19 cellular contexts compared by ENCODE assay signal in the genomic region with DNA sequence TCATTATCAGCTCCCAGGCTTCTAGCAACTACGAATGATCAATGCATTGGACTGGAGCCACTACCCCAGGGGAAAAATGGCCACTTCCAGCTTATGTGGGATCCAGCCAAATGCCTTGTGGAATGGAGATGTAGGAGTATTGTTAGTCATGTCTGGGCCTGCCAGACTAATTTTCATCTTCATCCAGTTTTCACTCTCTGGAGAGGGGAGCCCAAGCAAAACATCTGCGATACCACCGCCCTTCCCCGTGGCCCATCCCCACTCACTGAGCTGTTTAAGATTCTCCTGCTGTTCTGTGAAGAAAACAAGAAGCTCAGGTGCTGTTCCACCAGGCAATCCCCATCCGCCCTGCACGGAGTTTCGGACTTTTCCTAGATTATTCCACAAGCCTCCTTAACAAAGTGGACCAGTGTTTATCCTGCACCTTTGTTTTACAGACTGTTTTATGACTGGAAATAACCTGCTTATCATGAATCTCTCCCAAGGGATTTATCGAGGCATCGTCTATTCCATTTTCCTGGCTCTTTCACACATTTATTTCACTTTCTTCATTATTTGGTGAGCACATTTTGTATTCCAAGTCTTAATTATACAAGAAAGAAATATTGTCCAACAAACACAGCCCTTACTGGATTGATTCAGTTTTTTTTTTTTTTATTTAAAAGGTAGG. TPM values are rescaled to one million over a fixed set of nuclear protein-coding genes. Genes with fewer than 3 reads are reported as not detected.
DNase-seq lines count a peak whose midpoint lies in the region; ATAC-seq and FAIRE-seq lines count a peak whose summit lies in the region.
"Had no signal": no experiment of that assay in that cellular context is flagged by ENCODE, and none has a peak within 500 bp of the region (broad histone marks: within the 10 kb centered on the region; RNA-seq: fewer than 3 reads in every experiment).

No MANE protein-coding gene starts in this region.

- H3K27ac ChIP-seq in CD4-positive, CD25-positive, alpha-beta regulatory T cell (ENCODE audit: insufficient read depth, low read length, poor library complexity, severe bottlenecking) = no peak overlapping the region
- H3K27ac ChIP-seq: SJSA1, skin epidermis, testis had no signal

- no peak for ATAC-seq in CD4-positive, CD25-positive, alpha-beta regulatory T cell (ENCODE audit: low read depth in 2 of 2)
- ATAC-seq in T-helper 17 cell = no peak
- ATAC-seq in left ventricle myocardium superior = peak; percentile 72
- ATAC-seq in sciatic nerve = no peak
- ATAC-seq: activated CD8-positive, alpha-beta T cell treated with anti-CD3 and anti-CD28 coated beads for 36 hours; natural killer cell had no signal

- CTCF ChIA-PET in activated naive CD4-positive, alpha-beta T cell treated with anti-CD3 and anti-CD28 coated beads for 36 hours (lab: Charles Lee) = interaction anchor here (0.7 to 1.3 kb wide), 2 partner anchors 130 to 246 kb away, joined by 3 read pairs; no protein-coding TSS in a partner anchor

- H3K27me3 ChIP-seq in CD4-positive, CD25-positive, alpha-beta regulatory T cell (ENCODE audit: control insufficient read depth, insufficient read depth, low read length) = no peaks in the 10 kb centered on the region
- H3K27me3 ChIP-seq: SJSA1, testis had no signal

- H3K4me1 Mint-ChIP-seq in CD4-positive, CD25-positive, alpha-beta regulatory T cell = peaks cover 0 to 3% (median 0%) of the 10 kb centered on the region in 4 donors
- H3K4me1 Mint-ChIP-seq in T-helper 17 cell = peaks cover 5% of the 10 kb centered on the region
- H3K4me1 Mint-ChIP-seq in activated naive CD4-positive, alpha-beta T cell treated with anti-CD3 and anti-CD28 coated beads for 36 hours (ENCODE audit: low read depth) = peaks cover 5% of the 10 kb centered on the region
- H3K4me1 Mint-ChIP-seq: activated B cell treated with CpG ODN at 0.5 μM for 24 hours had no signal

- DNase-seq in CD4-positive, CD25-positive, alpha-beta regulatory T cell = no peak
- DNase-seq in HTR-8/SVneo (ENCODE audit: insufficient read length, low spot score) = no peak
- DNase-seq in T-helper 17 cell = no peak
- DNase-seq in left ventricle myocardium superior = no peak
- no peak for DNase-seq in 8988T
- no peak for DNase-seq in activated CD8-positive, alpha-beta memory T cell treated with anti-CD3 and anti-CD28 coated beads, Interleukin-2, amount 50 U/mL, for 48 hours
- no peak for DNase-seq in activated naive CD4-positive, alpha-beta T cell treated with anti-CD3 and anti-CD28 coated beads for 36 hours
- no peak for DNase-seq in sciatic nerve (ENCODE audit: low spot score)
- DNase-seq: activated B cell treated with CpG ODN at 0.5 μM for 24 hours; activated CD8-positive, alpha-beta T cell treated with anti-CD3 and anti-CD28 coated beads for 36 hours; AML-193; Calu3; natural killer cell; NCI-H1048; testis had no signal

- peaks cover 14% of the 10 kb centered on the region for H3K27me3 Mint-ChIP-seq in CD4-positive, CD25-positive, alpha-beta regulatory T cell
- peaks cover 6% of the 10 kb centered on the region for H3K27me3 Mint-ChIP-seq in T-helper 17 cell
- H3K27me3 Mint-ChIP-seq in activated naive CD4-positive, alpha-beta T cell treated with anti-CD3 and anti-CD28 coated beads for 36 hours (ENCODE audit: low read depth) = no peaks in the 10 kb centered on the region
- H3K27me3 Mint-ChIP-seq: activated B cell treated with CpG ODN at 0.5 μM for 24 hours; activated CD8-positive, alpha-beta T cell treated with anti-CD3 and anti-CD28 coated beads for 36 hours had no signal

- peak overlapping the region in 2 of 3 donors; percentile 33 to 65 for H3K27ac Mint-ChIP-seq in CD4-positive, CD25-positive, alpha-beta regulatory T cell
- peak overlapping the region; percentile 43 for H3K27ac Mint-ChIP-seq in T-helper 17 cell
- no peak overlapping the region for H3K27ac Mint-ChIP-seq in activated naive CD4-positive, alpha-beta T cell treated with anti-CD3 and anti-CD28 coated beads for 36 hours
- H3K27ac Mint-ChIP-seq: activated B cell treated with CpG ODN at 0.5 μM for 24 hours; activated CD8-positive, alpha-beta T cell treated with anti-CD3 and anti-CD28 coated beads for 36 hours; natural killer cell had no signal

- no peaks in the 10 kb centered on the region for H3K36me3 ChIP-seq in CD4-positive, CD25-positive, alpha-beta regulatory T cell (ENCODE audit: control insufficient read depth, insufficient read depth, low read length)
- H3K36me3 ChIP-seq: SJSA1 had no signal

- FAIRE-seq in HTR-8/SVneo (lab: Jason Lieb, UNC) = peak; percentile 79
- FAIRE-seq: endothelial cell of umbilical vein had no signal

- H3K36me3 Mint-ChIP-seq in CD4-positive, CD25-positive, alpha-beta regulatory T cell = no peaks in the 10 kb centered on the region
- H3K36me3 Mint-ChIP-seq in T-helper 17 cell (ENCODE audit: low read depth) = no peaks in the 10 kb centered on the region
- H3K36me3 Mint-ChIP-seq in activated naive CD4-positive, alpha-beta T cell treated with anti-CD3 and anti-CD28 coated beads for 36 hours (ENCODE audit: low read depth) = no peaks in the 10 kb centered on the region
- H3K36me3 Mint-ChIP-seq: natural killer cell had no signal

- peaks cover 0 to 2% (median 0%) of the 10 kb centered on the region in 7 donors for H3K9me3 Mint-ChIP-seq in CD4-positive, CD25-positive, alpha-beta regulatory T cell
- no peaks in the 10 kb centered on the region for H3K9me3 Mint-ChIP-seq in activated naive CD4-positive, alpha-beta T cell treated with anti-CD3 and anti-CD28 coated beads for 36 hours
- H3K9me3 Mint-ChIP-seq: activated B cell treated with CpG ODN at 0.5 μM for 24 hours; activated CD8-positive, alpha-beta T cell treated with anti-CD3 and anti-CD28 coated beads for 36 hours; natural killer cell had no signal

- no peak overlapping the region for H3K4me3 ChIP-seq in CD4-positive, CD25-positive, alpha-beta regulatory T cell (ENCODE audit: low read depth, low read length)
- H3K4me3 ChIP-seq: lung, SJSA1, skin epidermis, testis had no signal

- intact Hi-C loops in left ventricle myocardium superior (cut with micrococcal nuclease) (no loop called here), sciatic nerve (cut with DNase I) (no loop called here)
- intact Hi-C loops in activated naive CD4-positive, alpha-beta T cell treated with anti-CD3 and anti-CD28 coated beads for 36 hours (cut with micrococcal nuclease) = no loop called here

- H3K4me1 ChIP-seq in CD4-positive, CD25-positive, alpha-beta regulatory T cell (ENCODE audit: control insufficient read depth, insufficient read depth, low read length, poor library complexity, severe bottlenecking) = no peaks in the 10 kb centered on the region
- H3K4me1 ChIP-seq: SJSA1, testis had no signal

- H3K9me3 ChIP-seq in CD4-positive, CD25-positive, alpha-beta regulatory T cell (ENCODE audit: control insufficient read depth in 2 of 2, low read length in 2 of 2) = no peaks in the 10 kb centered on the region
- H3K9me3 ChIP-seq in T-helper 17 cell (ENCODE audit: control insufficient read depth, low read length, poor library complexity, severe bottlenecking) = no peaks in the 10 kb centered on the region
- H3K9me3 ChIP-seq: SJSA1, testis had no signal

- H3K4me3 Mint-ChIP-seq in CD4-positive, CD25-positive, alpha-beta regulatory T cell = no peak overlapping the region
- no peak overlapping the region for H3K4me3 Mint-ChIP-seq in T-helper 17 cell
- H3K4me3 Mint-ChIP-seq in activated naive CD4-positive, alpha-beta T cell treated with anti-CD3 and anti-CD28 coated beads for 36 hours = no peak overlapping the region
- H3K4me3 Mint-ChIP-seq: activated B cell treated with CpG ODN at 0.5 μM for 24 hours; activated CD8-positive, alpha-beta T cell treated with anti-CD3 and anti-CD28 coated beads for 36 hours; natural killer cell had no signal

RNA-seq across cellular contexts. Expression of gene MAX, which starts 35.5 kb away (rescaled TPM):
- 219 TPM for total RNA-seq in CD4-positive, CD25-positive, alpha-beta regulatory T cell
- 100 to 1,000 TPM; 170 to 212 (median 179) TPM for polyA plus RNA-seq in CD4-positive, CD25-positive, alpha-beta regulatory T cell
- 100 to 1,000 TPM; 167 to 312 TPM for total RNA-seq in T-helper 17 cell
- total RNA-seq in left ventricle myocardium superior = 85.9 TPM
- total RNA-seq in activated naive CD4-positive, alpha-beta T cell treated with anti-CD3 and anti-CD28 coated beads for 36 hours = 10 to 100 TPM; 67.9 to 75.1 TPM
- 131 TPM for total RNA-seq in sciatic nerve
